Comparison of ENCODE assay signal across 19 cellular contexts in genomic region chr10:15483215-15483970, GRCh38.
DNase-seq lines count a peak whose midpoint lies in the region; TF ChIP-seq lines count a peak whose summit lies in the region.
"Had no signal": no experiment of that assay in that cellular context is flagged by ENCODE, and none has a peak within 500 bp of the region (broad histone marks: within the 10 kb centered on the region; RNA-seq: fewer than 3 reads in every experiment).

No MANE protein-coding gene starts in this region.

- H3K4me1 ChIP-seq in adipocyte (ENCODE audit: control insufficient read depth, insufficient read depth, low read length) = peaks cover 66% of the 10 kb centered on the region
- peaks cover 0 to 62% (median 21%) of the 10 kb centered on the region in 4 donors for H3K4me1 ChIP-seq in tibial artery
- H3K4me1 ChIP-seq: A549, SJCRH30 had no signal

- TF ChIP-seq POLR2A in erythroblast (IDR thresholded peaks at IDR 0.05; ENCODE audit: low read length) = no peak

- no peak overlapping the region for H3K4me3 ChIP-seq in adipocyte (ENCODE audit: low read length)
- H3K4me3 ChIP-seq in tibial artery = no peak overlapping the region
- H3K4me3 ChIP-seq: A549, SJCRH30 had no signal

- peaks cover 31% of the 10 kb centered on the region for H3K4me1 Mint-ChIP-seq in mesothelial cell of epicardium
- H3K4me1 Mint-ChIP-seq: CD14-positive monocyte had no signal

- no peaks in the 10 kb centered on the region for H3K9me3 Mint-ChIP-seq in mesothelial cell of epicardium

- H3K36me3 Mint-ChIP-seq in mesothelial cell of epicardium = no peaks in the 10 kb centered on the region
- H3K36me3 Mint-ChIP-seq: CD14-positive monocyte had no signal

- TF ChIP-seq CTCF in mesothelial cell of epicardium (IDR thresholded peaks at IDR 0.05; ENCODE audit: unreplicated experiment) (no peak), tibial artery (IDR thresholded peaks at IDR 0.05) (no peak)

- peak overlapping the region; percentile 31 for H3K27ac Mint-ChIP-seq in mesothelial cell of epicardium
- H3K27ac Mint-ChIP-seq: CD14-positive monocyte had no signal

- no peaks in the 10 kb centered on the region for H3K27me3 Mint-ChIP-seq in mesothelial cell of epicardium (ENCODE audit: low read depth)

- H3K9me3 ChIP-seq in adipocyte (ENCODE audit: control insufficient read depth, low read length) (no peaks in the 10 kb centered on the region), tibial artery (no peaks in the 10 kb centered on the region)
- H3K9me3 ChIP-seq: A549, SJCRH30 had no signal

- H3K27ac ChIP-seq in tibial artery = peak overlapping the region; percentile 50 to 54
- H3K27ac ChIP-seq: A549, SJCRH30 had no signal

- DNase-seq in ELF-1 (ENCODE audit: low read depth, low spot score) (peak; percentile 52), adipocyte (ENCODE audit: low read depth) (no peak), mesothelial cell of epicardium (ENCODE audit: low spot score in 2 of 2, unreplicated experiment in 2 of 2) (no peak), tibial artery (no peak), erythroblast (lab: John Stamatoyannopoulos, UW) (no peak), middle frontal gyrus (ENCODE audit: extremely low spot score, low spot score) (no peak)
- DNase-seq in activated CD4-positive, alpha-beta T cell treated with anti-CD3 and anti-CD28 coated beads for 1 hour = no peak
- DNase-seq: COR-L47, DMS153, EL, H7, Kasumi-1, MM.1S, NCI-H1417, NCI-H187 treated with DMSO at 0.1 percent for 48 hours, PC-3, SJCRH30 had no signal

- no peak overlapping the region for H3K4me3 Mint-ChIP-seq in mesothelial cell of epicardium
- H3K4me3 Mint-ChIP-seq: CD14-positive monocyte had no signal

- H3K27me3 ChIP-seq in adipocyte (replicated peaks; ENCODE audit: control insufficient read depth, insufficient read depth, low read length) = no peaks in the 10 kb centered on the region
- H3K27me3 ChIP-seq in tibial artery = no peaks in the 10 kb centered on the region
- H3K27me3 ChIP-seq: SJCRH30 had no signal

- H3K9ac ChIP-seq in adipocyte (ENCODE audit: low read length) = peak overlapping the region; percentile 3

- intact Hi-C loops in tibial artery (cut with DNase I; ENCODE audit: low total_unique reads) = no loop called here

- H3K36me3 ChIP-seq in adipocyte (ENCODE audit: control insufficient read depth, insufficient read depth, low read length, severe bottlenecking) (no peaks in the 10 kb centered on the region), tibial artery (no peaks in the 10 kb centered on the region)
- H3K36me3 ChIP-seq: SJCRH30 had no signal
